ENCODE assay signal across 8 cellular contexts in the genomic region with DNA sequence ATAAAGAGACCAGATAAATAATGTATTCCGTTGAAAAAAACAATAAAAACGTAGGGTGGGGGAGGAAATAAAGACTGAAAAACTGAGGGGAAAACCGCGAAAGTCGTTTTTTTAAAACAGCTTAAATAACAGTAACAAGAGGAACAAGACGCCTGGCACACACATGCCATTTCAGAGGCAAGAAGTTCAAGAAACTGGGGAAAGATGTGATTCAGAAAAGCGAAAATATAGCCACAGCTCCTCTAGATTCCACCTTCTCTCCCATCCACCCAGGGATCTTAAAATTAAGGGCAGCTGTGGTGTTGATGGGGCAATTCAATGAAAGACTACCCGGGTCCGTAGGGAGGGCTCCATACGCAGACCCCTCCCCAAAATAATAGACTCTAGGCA. TPM values are rescaled to one million over a fixed set of nuclear protein-coding genes. Genes with fewer than 3 reads are reported as not detected.
DNase-seq lines count a peak whose midpoint lies in the region; ATAC-seq and TF ChIP-seq lines count a peak whose summit lies in the region.

No MANE protein-coding gene starts in this region.

- H3K36me3 Mint-ChIP-seq in Caco-2 (ENCODE audit: insufficient read depth, unreplicated experiment) (peaks cover 12% of the 10 kb centered on the region), endodermal cell (ENCODE audit: low read depth) (peaks cover 5% of the 10 kb centered on the region)

- H3K36me3 ChIP-seq in Caco-2 (ENCODE audit: control insufficient read depth, insufficient read depth, low read length), result no peaks in the 10 kb centered on the region
- peaks cover 1% of the 10 kb centered on the region for H3K36me3 ChIP-seq in endodermal cell (ENCODE audit: control insufficient read depth, insufficient read depth, low read length)
- no peaks in the 10 kb centered on the region for H3K36me3 ChIP-seq in osteoblast (ENCODE audit: insufficient read depth, low read length)

- 8 to 32% methylated on average over 5 to 10 of the region's 10 CpGs for WGBS in endodermal cell (ENCODE audit: insufficient coverage in 1 of 2, insufficient read length in 1 of 2), 2 experiments

- POLR2A ChIA-PET in Caco-2 (lab: Charles Lee), result no interaction called here

- ATAC-seq in HG03469 (IDR thresholded peaks at IDR 0.05; ENCODE audit: unreplicated experiment), result no peak
- ATAC-seq in GM21737 (IDR thresholded peaks at IDR 0.05; ENCODE audit: unreplicated experiment), result no peak
- no peak for ATAC-seq in HG02798 (IDR thresholded peaks at IDR 0.05; ENCODE audit: poor library complexity, unreplicated experiment)

- no TSS peak for BruUV-seq in Caco-2 (replicated peaks; lab: Mats Ljungman, UMichigan)

- no peaks in the 10 kb centered on the region for H3K27me3 Mint-ChIP-seq in Caco-2 (ENCODE audit: insufficient read depth, unreplicated experiment)
- H3K27me3 Mint-ChIP-seq in endodermal cell (ENCODE audit: insufficient read depth), result peaks cover 13% of the 10 kb centered on the region

- H3K4me1 Mint-ChIP-seq in Caco-2 (ENCODE audit: low read depth, unreplicated experiment) (peaks cover 25% of the 10 kb centered on the region), endodermal cell (peaks cover 31% of the 10 kb centered on the region)

- peak overlapping the region; percentile 78 for H3K9ac ChIP-seq in endodermal cell (ENCODE audit: extremely low read depth, low read length, poor library complexity, severe bottlenecking)

- H3K27me3 ChIP-seq in Caco-2 (replicated peaks; ENCODE audit: control insufficient read depth, insufficient read depth, low read length) (no peaks in the 10 kb centered on the region), endodermal cell (ENCODE audit: control insufficient read depth, insufficient read depth, low read length, poor library complexity, severe bottlenecking) (no peaks in the 10 kb centered on the region), osteoblast (ENCODE audit: insufficient read depth, low read length) (no peaks in the 10 kb centered on the region)

- DNase-seq in Caco-2 (no peak), OCI-M1 (lab: John Stamatoyannopoulos, UW) (peak; percentile 58), endodermal cell (no peak), osteoblast (ENCODE audit: insufficient read length, low spot score, missing footprints) (peak; percentile 41)
- DNase-seq in effector CD8-positive, alpha-beta T cell (lab: John Stamatoyannopoulos, UW), result no peak

- peaks cover 34% of the 10 kb centered on the region for H3K79me2 ChIP-seq in osteoblast (ENCODE audit: insufficient read depth, low read length)

- TF ChIP-seq CTCF in Caco-2 (IDR thresholded peaks at IDR 0.05; ENCODE audit: insufficient read depth in 1 of 2, low read depth in 1 of 2, low read length in 1 of 2, severe bottlenecking in 1 of 2, unreplicated experiment in 1 of 2), result no peak
- TF ChIP-seq CTCF in endodermal cell (conservative IDR thresholded peaks at IDR 0.05), result no peak
- no peak for TF ChIP-seq CTCF in osteoblast (IDR thresholded peaks at IDR 0.05; ENCODE audit: extremely low read depth, low read depth, low read length)

- H3K4me1 ChIP-seq in Caco-2 (peaks cover 27% of the 10 kb centered on the region), endodermal cell (ENCODE audit: control insufficient read depth, insufficient read depth, low read length) (peaks cover 3% of the 10 kb centered on the region), osteoblast (ENCODE audit: insufficient read depth, low read length) (peaks cover 29% of the 10 kb centered on the region)

- peak overlapping the region; percentile 80 for H3K4me3 Mint-ChIP-seq in Caco-2 (ENCODE audit: unreplicated experiment)
- peak overlapping the region; percentile 86 for H3K4me3 Mint-ChIP-seq in endodermal cell

- peak overlapping the region; percentile 73 for H2AFZ ChIP-seq in osteoblast (ENCODE audit: low read length)

- peaks cover 11% of the 10 kb centered on the region for H3K9me3 Mint-ChIP-seq in Caco-2 (ENCODE audit: unreplicated experiment)
- peaks cover 8% of the 10 kb centered on the region for H3K9me3 Mint-ChIP-seq in endodermal cell

- CTCF ChIA-PET in Caco-2 (lab: Charles Lee), result interaction anchor here (0.6 kb wide), 1 partner anchor 118 kb away, joined by 3 read pairs; no protein-coding TSS in a partner anchor

- H3K9me3 ChIP-seq in Caco-2 (peaks cover 4% of the 10 kb centered on the region; the same call in 1 of the 2 replicates), endodermal cell (ENCODE audit: control insufficient read depth, low read length) (peaks cover 26% of the 10 kb centered on the region), osteoblast (ENCODE audit: low read depth, low read length) (no peaks in the 10 kb centered on the region)

- H4K20me1 ChIP-seq in osteoblast (ENCODE audit: insufficient read depth, low read length), result no peaks in the 10 kb centered on the region

- H3K27ac ChIP-seq in endodermal cell (ENCODE audit: low read depth, low read length) (no peak overlapping the region), osteoblast (ENCODE audit: low read depth, low read length) (peak overlapping the region; percentile 86)

- peak overlapping the region; percentile 91 for H3K4me2 ChIP-seq in osteoblast (ENCODE audit: insufficient read depth, low read length)

- peak overlapping the region; percentile 17 for H3K27ac Mint-ChIP-seq in Caco-2 (ENCODE audit: unreplicated experiment)
- peak overlapping the region; percentile 4 for H3K27ac Mint-ChIP-seq in endodermal cell

- intact Hi-C loops in Caco-2 (cut with micrococcal nuclease; ENCODE audit: unreplicated experiment), result loop anchor here (2.0 to 5.0 kb wide), 2 partner anchors 67 to 129 kb away; no protein-coding TSS in a partner anchor

- peak overlapping the region; percentile 97 for H3K4me3 ChIP-seq in Caco-2 (ENCODE audit: low read depth, low read length)
- peak overlapping the region; percentile 92 for H3K4me3 ChIP-seq in endodermal cell (ENCODE audit: low read length)
- peak overlapping the region; percentile 83 for H3K4me3 ChIP-seq in osteoblast (ENCODE audit: insufficient read depth, low read length)

RNA-seq across cellular contexts. Expression of gene EPB41L2, which starts 1.3 kb away (rescaled TPM):
- total RNA-seq in Caco-2 (2022) (91.7 and 106 TPM in 2 replicates), endodermal cell (100 to 1,000 TPM; 160 to 189 TPM), osteoblast (46.9 and 47.4 TPM in 2 replicates)
- polyA plus RNA-seq in endodermal cell (2013, experiment 1 of 2), result 62.9 TPM
- 65.7 TPM for polyA plus RNA-seq in endodermal cell (2013, experiment 2 of 2)

Comparison
In these comparisons a context has a peak if more than half of its experiments do, and no peak if none do; other contexts are left out.
1. DNase-seq: peak in OCI-M1 (single experiment) and osteoblast (single experiment); none in Caco-2 (0 of 2), endodermal cell (single experiment) and effector CD8-positive, alpha-beta T cell (single experiment).
2. Peak in every context shown above with its lines, with median percentiles within 50 percentile points of each other: H3K4me3 ChIP-seq.